ENCODE assay signal across 9 cellular contexts in the genomic region with DNA sequence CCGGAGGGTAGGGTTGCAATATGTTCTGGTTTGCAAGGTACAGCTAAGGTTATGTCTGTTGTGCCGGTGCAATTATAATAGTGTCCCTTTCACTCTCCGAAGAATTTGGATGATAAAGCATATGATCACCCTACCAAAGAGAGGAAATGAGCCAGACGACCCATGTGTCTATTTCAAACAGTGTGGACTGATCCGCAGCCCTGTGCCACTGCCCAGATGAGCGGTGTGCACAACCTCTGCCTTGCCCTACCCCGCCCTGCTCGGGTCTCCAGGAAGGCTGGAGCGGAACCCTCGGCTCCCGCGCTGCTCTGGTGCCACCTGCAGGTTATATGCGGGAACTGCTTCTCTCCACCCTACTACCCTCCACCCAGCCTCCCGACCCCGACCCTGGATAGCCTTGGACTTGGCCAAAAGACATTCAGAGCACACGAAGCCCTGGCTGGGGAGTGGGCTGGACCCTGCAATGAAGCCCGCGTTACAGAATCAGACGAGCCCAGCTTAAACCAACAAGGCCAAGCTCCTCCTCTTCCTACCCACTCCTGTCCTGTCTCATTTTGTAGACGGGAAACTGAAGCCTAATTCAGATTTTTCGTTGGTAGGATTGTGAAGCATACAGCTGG.
A peak's percentile ranks its signal among the peaks of the same experiment; 100 is the strongest.
DNase-seq lines count a peak whose midpoint lies in the region; ATAC-seq and TF ChIP-seq lines count a peak whose summit lies in the region.
"Had no signal": no experiment of that assay in that cellular context is flagged by ENCODE, and none has a peak within 500 bp of the region (broad histone marks: within the 10 kb centered on the region; RNA-seq: fewer than 3 reads in every experiment).

No MANE protein-coding gene starts in this region.

- H3K27ac Mint-ChIP-seq in WTC11 = no peak overlapping the region
- H3K27ac Mint-ChIP-seq: IgD-negative memory B cell had no signal

- no peaks in the 10 kb centered on the region for H3K9me3 ChIP-seq in breast epithelium

- TF ChIP-seq CTCF in C4-2B (conservative IDR thresholded peaks at IDR 0.05) (peak; percentile 94), WTC11 (IDR thresholded peaks at IDR 0.05) (peak; percentile 91), breast epithelium (IDR thresholded peaks at IDR 0.05) (peak; percentile 63 to 89 (median 86)), kidney epithelial cell (IDR thresholded peaks at IDR 0.05; ENCODE audit: insufficient read depth, low read length, poor library complexity, severe bottlenecking) (peak; percentile 93)

- H3K36me3 ChIP-seq in breast epithelium = no peaks in the 10 kb centered on the region
- no peaks in the 10 kb centered on the region for H3K36me3 ChIP-seq in kidney epithelial cell (ENCODE audit: control insufficient read depth, insufficient read depth, low read length)

- ATAC-seq in GM21723 (IDR thresholded peaks at IDR 0.05; ENCODE audit: unreplicated experiment) (peak; percentile 61), WTC11 (peak; percentile 100), HG03457 (IDR thresholded peaks at IDR 0.05; ENCODE audit: unreplicated experiment) (no peak)

- H3K27ac ChIP-seq in C4-2B (no peak overlapping the region), breast epithelium (no peak overlapping the region)

- DNase-seq in NCI-H146 (lab: John Stamatoyannopoulos, UW) (peak; percentile 55), WTC11 (ENCODE audit: low spot score) (peak; percentile 90), breast epithelium (ENCODE audit: low spot score in 2 of 2) (peak in 1 of 2 donors; percentile 70), kidney epithelial cell (ENCODE audit: low read depth) (no peak)
- DNase-seq in stimulated activated CD4-positive, alpha-beta T cell treated with anti-CD3 and anti-CD28 coated beads, Interleukin-1b, Interleukin-23, amount 100 ng/mL, for 4 hours (ENCODE audit: low read depth in 2 of 2) = peak; percentile 51 to 57

- H3K4me3 ChIP-seq in breast epithelium (peak overlapping the region in 1 of 3 donors; percentile 29), kidney epithelial cell (ENCODE audit: low read depth, low read length) (no peak overlapping the region)

- CTCF ChIA-PET in WTC11 (lab: Charles Lee) = interaction anchor here (0.6 to 6.2 kb wide), 20 partner anchors 11 to 144 kb away, joined by 3 to 67 read pairs (median 5); a partner anchor contains a TSS

- peaks cover 9% of the 10 kb centered on the region for H3K4me1 Mint-ChIP-seq in WTC11

- no peak overlapping the region for H3K4me3 Mint-ChIP-seq in WTC11

- peaks cover 39% of the 10 kb centered on the region for H3K9me3 Mint-ChIP-seq in WTC11

- peaks cover 19% of the 10 kb centered on the region for H3K27me3 Mint-ChIP-seq in WTC11 (ENCODE audit: low read depth)

- POLR2A ChIA-PET in WTC11 (lab: Charles Lee) = no interaction called here

- no peaks in the 10 kb centered on the region for H3K4me1 ChIP-seq in breast epithelium

- H3K36me3 Mint-ChIP-seq in WTC11 = peaks cover 18% of the 10 kb centered on the region
- H3K36me3 Mint-ChIP-seq: IgD-negative memory B cell had no signal

- intact Hi-C loops in breast epithelium (cut with DNase I; ENCODE audit: low total_unique reads) = loop anchor here (10.0 kb wide), 1 partner anchor 85 kb away; a partner anchor contains a TSS

- H3K27me3 ChIP-seq in breast epithelium (peaks cover 0 to 5% of the 10 kb centered on the region in 2 donors), kidney epithelial cell (ENCODE audit: control insufficient read depth, insufficient read depth, low read length) (no peaks in the 10 kb centered on the region)

- no peak for TF ChIP-seq POLR2A in breast epithelium (IDR thresholded peaks at IDR 0.05)

TF ChIP-seq in WTC11, 78 proteins besides CTCF, POLR2A, EP300 and RAD21:
- TF ChIP-seq SP1 (CRISPR knock-in tag; conservative IDR thresholded peaks at IDR 0.05) (0 out of 2 replicates have a peak, but pooled peaks have one; percentile 20), ZNF416 (CRISPR knock-in tag; IDR thresholded peaks at IDR 0.05) (no peak)
